In genomic region chr19:55461259-55461973, GRCh38 we compare ENCODE assay signal across 8 cellular contexts. TPM values are rescaled to one million over a fixed set of nuclear protein-coding genes. Genes with fewer than 3 reads are reported as not detected.
DNase-seq lines count a peak whose midpoint lies in the region; ATAC-seq lines count a peak whose summit lies in the region.

A gene with protein sequence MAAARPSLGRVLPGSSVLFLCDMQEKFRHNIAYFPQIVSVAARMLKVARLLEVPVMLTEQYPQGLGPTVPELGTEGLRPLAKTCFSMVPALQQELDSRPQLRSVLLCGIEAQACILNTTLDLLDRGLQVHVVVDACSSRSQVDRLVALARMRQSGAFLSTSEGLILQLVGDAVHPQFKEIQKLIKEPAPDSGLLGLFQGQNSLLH (minus strand): TSS chr19:55461642. CDS start chr19:55456486, 5,156 bp downstream.

- ATAC-seq in GM21529 (IDR thresholded peaks at IDR 0.05; ENCODE audit: unreplicated experiment) = peak; percentile 89

- peak within 1 kb of the TSS; percentile 49 to 93 (median 92) for H3K27ac Mint-ChIP-seq in IgD-negative memory B cell

- peak within 1 kb of the TSS; percentile 82 to 98 (median 92) for H3K4me3 Mint-ChIP-seq in IgD-negative memory B cell

- no peaks in the 10 kb centered on the region for H3K9me3 Mint-ChIP-seq in IgD-negative memory B cell

- DNase-seq in DMS 273 treated with DMSO at 0.1 percent for 48 hours (lab: John Stamatoyannopoulos, UW) (peak; percentile 99), OCI-M2 (lab: John Stamatoyannopoulos, UW; ENCODE audit: unreplicated experiment) (peak; percentile 97), activated T-cell treated with anti-CD3 and anti-CD28 coated beads for 4 hours (peak; percentile 100), epidermal melanocyte (ENCODE audit: insufficient read length, low spot score) (peak; percentile 99), middle frontal gyrus (ENCODE audit: extremely low spot score, low spot score) (peak; percentile 98)
- DNase-seq in stimulated activated CD8-positive, alpha-beta memory T cell treated with anti-CD3 and anti-CD28 coated beads, Interleukin-2, amount 100 ng/mL, for 48 hours (ENCODE audit: low read depth in 2 of 2) = peak; percentile 100

- no peaks in the 10 kb centered on the region for H3K36me3 Mint-ChIP-seq in IgD-negative memory B cell

- H3K27me3 Mint-ChIP-seq in IgD-negative memory B cell = no peaks in the 10 kb centered on the region

- peaks cover 10 to 19% (median 15%) of the 10 kb centered on the region in 3 donors for H3K4me1 Mint-ChIP-seq in IgD-negative memory B cell

RNA-seq across cellular contexts. Expression of the gene that starts here (rescaled TPM):
- 40.0 TPM for polyA plus RNA-seq in IgD-negative memory B cell

Comparison
In these comparisons a context has a peak if more than half of its experiments do, and no peak if none do; other contexts are left out.
1. Peak in every context shown above with its lines: DNase-seq and ATAC-seq.